8 cellular contexts compared by ENCODE assay signal in genomic region chr1:26290416-26291261, GRCh38. TPM values are rescaled to one million over a fixed set of nuclear protein-coding genes. Genes with fewer than 3 reads are reported as not detected.
DNase-seq lines count a peak whose midpoint lies in the region; ATAC-seq and TF ChIP-seq lines count a peak whose summit lies in the region.
"Had no signal": no experiment of that assay in that cellular context is flagged by ENCODE, and none has a peak within 500 bp of the region (broad histone marks: within the 10 kb centered on the region; RNA-seq: fewer than 3 reads in every experiment).

No MANE protein-coding gene starts in this region.

- H3K36me3 Mint-ChIP-seq in T-cell, result peaks cover 9% of the 10 kb centered on the region
- H3K36me3 Mint-ChIP-seq in stimulated activated memory B cell treated with anti-CD40 and anti-IgM and Interleukin-4, amounts not matched to agents 10 μg/mL and 1 μg/mL and 100 μg/mL, for 72 hours, result peaks cover 4% of the 10 kb centered on the region

- H3K9ac ChIP-seq in HUES48 (ENCODE audit: low read depth, low read length), result no peak overlapping the region

- H3K4me1 Mint-ChIP-seq in T-cell, result peaks cover 73 to 85% (median 85%) of the 10 kb centered on the region in 3 donors
- H3K4me1 Mint-ChIP-seq in stimulated activated memory B cell treated with anti-CD40 and anti-IgM and Interleukin-4, amounts not matched to agents 10 μg/mL and 1 μg/mL and 100 μg/mL, for 72 hours, result peaks cover 86% of the 10 kb centered on the region

- H3K9me3 ChIP-seq in HUES48 (ENCODE audit: control insufficient read depth, insufficient read depth, low read length) (no peaks in the 10 kb centered on the region), heart right ventricle (no peaks in the 10 kb centered on the region)

- H3K27me3 Mint-ChIP-seq in T-cell, result no peaks in the 10 kb centered on the region
- no peaks in the 10 kb centered on the region for H3K27me3 Mint-ChIP-seq in stimulated activated memory B cell treated with anti-CD40 and anti-IgM and Interleukin-4, amounts not matched to agents 10 μg/mL and 1 μg/mL and 100 μg/mL, for 72 hours

- POLR2A ChIA-PET in T-cell (lab: Charles Lee), result no interaction called here

- 78 to 89% methylated on average over 17 of the region's 17 CpGs for WGBS in heart right ventricle, 2 donors

- intact Hi-C loops in heart right ventricle (cut with DNase I), result no loop called here

- H3K4me1 ChIP-seq in HUES48 (ENCODE audit: control insufficient read depth, insufficient read depth, low read length), result peaks cover 15% of the 10 kb centered on the region; the same call in 1 of the 2 replicates
- H3K4me1 ChIP-seq in heart right ventricle, result peaks cover 0 to 75% (median 32%) of the 10 kb centered on the region in 9 donors

- TF ChIP-seq CTCF in heart right ventricle (IDR thresholded peaks at IDR 0.05), result no peak

- ATAC-seq in T-cell (replicated peaks in 1 of 4) (no peak), heart right ventricle (peak in 5 of 8 donors; percentile 5 to 28 (median 16)), GM21390 (IDR thresholded peaks at IDR 0.05; ENCODE audit: unreplicated experiment) (no peak), GM18873 (IDR thresholded peaks at IDR 0.05; ENCODE audit: low FRiP score, unreplicated experiment) (no peak)
- ATAC-seq in stimulated activated memory B cell treated with anti-CD40 and anti-IgM and Interleukin-4, amounts not matched to agents 10 μg/mL and 1 μg/mL and 100 μg/mL, for 72 hours, result no peak

- H3K9me3 Mint-ChIP-seq in T-cell, result no peaks in the 10 kb centered on the region
- H3K9me3 Mint-ChIP-seq in stimulated activated memory B cell treated with anti-CD40 and anti-IgM and Interleukin-4, amounts not matched to agents 10 μg/mL and 1 μg/mL and 100 μg/mL, for 72 hours, result no peaks in the 10 kb centered on the region

- H3K36me3 ChIP-seq in HUES48 (ENCODE audit: control insufficient read depth, insufficient read depth, low read length), result no peaks in the 10 kb centered on the region
- H3K36me3 ChIP-seq in heart right ventricle, result peaks cover 0 to 2% (median 0%) of the 10 kb centered on the region in 9 donors

- H3K4me3 ChIP-seq in HUES48 (ENCODE audit: low read depth, low read length), result no peak overlapping the region
- H3K4me3 ChIP-seq in heart right ventricle, result no peak overlapping the region

- H3K27ac ChIP-seq in HUES48 (ENCODE audit: low read depth, low read length) (peak overlapping the region; percentile 21), heart right ventricle (peak overlapping the region in 6 of 10 donors; percentile 9 to 98 (median 55))

- DNase-seq in T-cell, result no peak
- DNase-seq in heart right ventricle, result no peak
- DNase-seq in activated CD8-positive, alpha-beta memory T cell treated with anti-CD3 and anti-CD28 coated beads for 24 hours, result no peak

- CTCF ChIA-PET in T-cell (lab: Charles Lee), result interaction anchor here (0.6 to 2.7 kb wide), 4 partner anchors 10 to 61 kb away, joined by 3 to 13 read pairs (median 6); no protein-coding TSS in a partner anchor

- H3K27ac Mint-ChIP-seq in T-cell, result peak overlapping the region; percentile 99 to 100
- H3K27ac Mint-ChIP-seq in stimulated activated memory B cell treated with anti-CD40 and anti-IgM and Interleukin-4, amounts not matched to agents 10 μg/mL and 1 μg/mL and 100 μg/mL, for 72 hours, result peak overlapping the region; percentile 95

- H3K4me3 Mint-ChIP-seq in T-cell, result peak overlapping the region in 2 of 3 donors; percentile 34 to 94
- H3K4me3 Mint-ChIP-seq in stimulated activated memory B cell treated with anti-CD40 and anti-IgM and Interleukin-4, amounts not matched to agents 10 μg/mL and 1 μg/mL and 100 μg/mL, for 72 hours, result peak overlapping the region; percentile 36

- no peaks in the 10 kb centered on the region for H3K27me3 ChIP-seq in HUES48 (ENCODE audit: control insufficient read depth, insufficient read depth, low read length)
- no peaks in the 10 kb centered on the region for H3K27me3 ChIP-seq in heart right ventricle

RNA-seq across cellular contexts. Expression of gene SH3BGRL3, which starts 10.8 kb away (rescaled TPM):
- total RNA-seq in T-cell (100 to 1,000 TPM; 218 to 457 (median 370) TPM), heart right ventricle (100 to 1,000 TPM in 1 of 10 donors, 10 to 100 TPM in 9; 18.4 to 116 (median 25.2) TPM)
- 100 to 1,000 TPM in 1 of 2 donors, 10 to 100 TPM in 1; 96.3 to 153 TPM for polyA plus RNA-seq in heart right ventricle

RNA-seq across cellular contexts. Expression of gene UBXN11, which starts 15.8 kb away (rescaled TPM):
- total RNA-seq in T-cell (100 to 1,000 TPM in 3 of 5 donors, 10 to 100 TPM in 2; 39.5 to 112 (median 104) TPM), heart right ventricle (10 to 100 TPM in 2 of 10 donors, 1 to 10 TPM in 8; 5.4 to 14.1 (median 7.1) TPM)
- polyA plus RNA-seq in heart right ventricle, result 10 to 100 TPM; 12.3 to 20.2 TPM

RNA-seq across cellular contexts. Expression of gene CD52, which starts 27.1 kb away (rescaled TPM):
- total RNA-seq in T-cell, result 1,000 to 10,000 TPM in 4 of 5 donors, 100 to 1,000 TPM in 1; 994 to 1,121 (median 1,054) TPM
- 10 to 100 TPM in 2 of 10 donors, 1 to 10 TPM in 8; 1.9 to 62.6 (median 5.1) TPM for total RNA-seq in heart right ventricle
- polyA plus RNA-seq in heart right ventricle, result 10 to 100 TPM in 1 of 2 donors, 1 to 10 TPM in 1; 9.3 to 25.2 TPM
- total RNA-seq: MCF 10A had no signal

RNA-seq across cellular contexts. Expression of gene CEP85, which starts 56.6 kb away (rescaled TPM):
- 10 to 100 TPM; 14.2 to 28.5 (median 20.7) TPM for total RNA-seq in T-cell
- 10 to 100 TPM; 29.9 to 74.5 (median 53.8) TPM for total RNA-seq in heart right ventricle
- 10 to 100 TPM in 1 of 2 donors, 1 to 10 TPM in 1; 7.0 to 30.9 TPM for polyA plus RNA-seq in heart right ventricle

Comparison
In these comparisons a context has a peak if more than half of its experiments do, and no peak if none do; other contexts are left out.
1. ATAC-seq: peak in heart right ventricle (5 of 8); none in T-cell (0 of 4), stimulated activated memory B cell treated with anti-CD40 and anti-IgM and Interleukin-4, amounts not matched to agents 10 μg/mL and 1 μg/mL and 100 μg/mL, for 72 hours (single experiment), GM21390 (single experiment) and GM18873 (single experiment).
2. RNA of gene CD52, which starts 27.1 kb away (total RNA-seq): 994 to 1,121 TPM in T-cell; 1.9 to 62.6 TPM in heart right ventricle; every median in the first group is over 10 times any median in the second.